Comparison of ENCODE assay signal across 28 cellular contexts in genomic region chr1:179866616-179867015, GRCh38.
"Had no signal": no experiment of that assay in that cellular context is flagged by ENCODE, and none has a peak within 500 bp of the region (broad histone marks: within the 10 kb centered on the region; RNA-seq: fewer than 3 reads in every experiment).

No MANE protein-coding gene starts in this region.

- H3K27ac ChIP-seq: left lung, lower lobe of right lung, ovary, right atrium auricular region, skin epidermis, suprapubic skin, thoracic aorta, tibial artery, uterus had no signal

- H3K4me1 ChIP-seq: suprapubic skin, tibial artery, uterus had no signal

- H3K4me3 Mint-ChIP-seq: immature natural killer cell; mesothelial cell of epicardium; naive B cell; natural killer cell; nephron progenitor cell; stimulated activated effector memory CD8-positive, alpha-beta T cell treated with anti-CD3 and anti-CD28 coated beads, Interleukin-12 subunit alpha, Interleukin-12 subunit beta, amount 100 ng/mL, for 72 hours; stimulated activated naive CD8-positive, alpha-beta T cell treated with anti-CD3 and anti-CD28 coated beads, Interleukin-15, Interleukin-2, amounts not matched to agents 100 ng/mL and 50 ng/mL, for 24 hours; type B pancreatic cell had no signal

- H3K4me3 ChIP-seq: left lung, lower lobe of right lung, ovary, right atrium auricular region, skin epidermis, suprapubic skin, thoracic aorta, tibial artery, uterus had no signal

- H3K36me3 Mint-ChIP-seq: naive B cell had no signal

- H3K36me3 ChIP-seq: ovary, uterus had no signal

- H3K9me3 Mint-ChIP-seq: immature natural killer cell; mesothelial cell of epicardium; naive B cell; natural killer cell; nephron progenitor cell; stimulated activated effector memory CD8-positive, alpha-beta T cell treated with anti-CD3 and anti-CD28 coated beads, Interleukin-12 subunit alpha, Interleukin-12 subunit beta, amount 100 ng/mL, for 72 hours; stimulated activated naive CD8-positive, alpha-beta T cell treated with anti-CD3 and anti-CD28 coated beads, Interleukin-15, Interleukin-2, amounts not matched to agents 100 ng/mL and 50 ng/mL, for 24 hours; type B pancreatic cell had no signal

- H3K9me3 ChIP-seq: left lung, lower lobe of right lung, ovary, right atrium auricular region, suprapubic skin, thoracic aorta, tibial artery, uterus had no signal

- H3K27ac Mint-ChIP-seq: mesothelial cell of epicardium; naive B cell; nephron progenitor cell; progenitor cell of endocrine pancreas; stimulated activated effector memory CD8-positive, alpha-beta T cell treated with anti-CD3 and anti-CD28 coated beads, Interleukin-12 subunit alpha, Interleukin-12 subunit beta, amount 100 ng/mL, for 72 hours; stimulated activated naive CD8-positive, alpha-beta T cell treated with anti-CD3 and anti-CD28 coated beads, Interleukin-15, Interleukin-2, amounts not matched to agents 100 ng/mL and 50 ng/mL, for 24 hours; type B pancreatic cell had no signal

- H3K27me3 Mint-ChIP-seq: naive B cell; progenitor cell of endocrine pancreas; stimulated activated naive CD8-positive, alpha-beta T cell treated with anti-CD3 and anti-CD28 coated beads, Interleukin-15, Interleukin-2, amounts not matched to agents 100 ng/mL and 50 ng/mL, for 24 hours; type B pancreatic cell had no signal

- H3K27me3 ChIP-seq: left lung, ovary, right atrium auricular region, suprapubic skin, tibial artery, uterus had no signal

- DNase-seq: hypothalamus; immature natural killer cell; kidney; left colon; left lung; lower lobe of right lung; mammary epithelial cell; mesenchymal stem cell; naive B cell; natural killer cell; nephron progenitor cell; ovary; stimulated activated CD4-positive, alpha-beta T cell treated with anti-CD3 and anti-CD28 coated beads, Interleukin-12 subunit alpha, Interleukin-12 subunit beta, amount 100 ng/mL, for 4 hours; stimulated activated CD4-positive, alpha-beta T cell treated with anti-CD3 and anti-CD28 coated beads, Interleukin-15, amount 100 ng/mL, for 24 hours; stimulated activated CD4-positive, alpha-beta T cell treated with anti-CD3 and anti-CD28 coated beads, Interleukin-2, amount 100 ng/mL, for 24 hours; stimulated activated CD4-positive, alpha-beta T cell treated with anti-CD3 and anti-CD28 coated beads, Interleukin-4, amount 100 ng/mL, for 1 hour; stimulated activated naive CD4-positive, alpha-beta T cell; tibial artery; uterus had no signal
